4 cellular contexts compared by ENCODE assay signal in the genomic region with DNA sequence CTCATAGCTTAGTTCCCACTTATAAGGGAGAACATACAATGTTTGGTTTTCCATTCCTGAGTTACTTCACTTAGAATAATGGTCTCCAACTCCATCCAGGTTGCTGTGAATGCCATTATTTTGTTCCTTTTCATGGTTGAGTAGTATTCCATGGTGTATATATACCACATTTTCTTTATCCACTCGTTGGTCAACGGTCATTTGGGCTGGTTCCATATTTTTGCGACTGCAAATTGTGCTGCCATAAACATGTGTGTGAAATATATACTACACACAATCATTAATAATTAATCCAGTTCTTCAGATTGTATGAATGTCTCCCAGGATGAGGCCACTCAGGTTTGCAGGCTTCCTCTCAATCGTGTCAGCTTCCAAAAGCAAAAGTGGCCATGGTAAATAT. TPM values are rescaled to one million over a fixed set of nuclear protein-coding genes. Genes with fewer than 3 reads are reported as not detected.
"Had no signal": no experiment of that assay in that cellular context is flagged by ENCODE, and none has a peak within 500 bp of the region (broad histone marks: within the 10 kb centered on the region; RNA-seq: fewer than 3 reads in every experiment).

No MANE protein-coding gene starts in this region.

RNA-seq across cellular contexts. Expression of gene ROS1, which starts 42.8 kb away (rescaled TPM):
- total RNA-seq: GM23338, H1, H7, H9 had no signal
- polyA plus RNA-seq: GM23338, H1 had no signal
